8 cellular contexts compared by ENCODE assay signal in genomic region chr17:77388384-77389306, GRCh38.
A peak's percentile ranks its signal among the peaks of the same experiment; 100 is the strongest.
DNase-seq lines count a peak whose midpoint lies in the region; ATAC-seq and TF ChIP-seq lines count a peak whose summit lies in the region.

No MANE protein-coding gene starts in this region.

- TF ChIP-seq POLR2A in upper lobe of left lung (IDR thresholded peaks at IDR 0.05): no peak

- H3K4me1 Mint-ChIP-seq in activated naive CD4-positive, alpha-beta T cell treated with anti-CD3 and anti-CD28 coated beads, Interleukin-2, amount 10 ng/mL, durations not matched to agents 7 days and 5 days: peaks cover 89% of the 10 kb centered on the region
- H3K4me1 Mint-ChIP-seq in brain: peaks cover 88% of the 10 kb centered on the region

- CTCF ChIA-PET in activated naive CD4-positive, alpha-beta T cell treated with anti-CD3 and anti-CD28 coated beads, Interleukin-2, amount 10 ng/mL, durations not matched to agents 7 days and 5 days (lab: Charles Lee): interaction anchor here (0.8 to 6.9 kb wide), 8 partner anchors 12 to 57 kb away, joined by 3 to 38 read pairs (median 8); no protein-coding TSS in a partner anchor

- H3K9me3 ChIP-seq in muscle layer of colon (ENCODE audit: low read length): no peaks in the 10 kb centered on the region
- H3K9me3 ChIP-seq in upper lobe of left lung: no peaks in the 10 kb centered on the region

- no peak for DNase-seq in activated naive CD4-positive, alpha-beta T cell treated with anti-CD3 and anti-CD28 coated beads, Interleukin-2, amount 10 ng/mL, durations not matched to agents 7 days and 5 days
- no peak for DNase-seq in activated naive CD4-positive, alpha-beta T cell treated with anti-CD3 and anti-CD28 coated beads, Interleukin-2, amount 50 U/mL, for 72 hours (ENCODE audit: low spot score in 2 of 2)
- DNase-seq in upper lobe of left lung (no peak), NCI-H524 treated with DMSO at 0.1 percent for 48 hours (lab: John Stamatoyannopoulos, UW) (no peak)

- ATAC-seq in activated naive CD4-positive, alpha-beta T cell treated with anti-CD3 and anti-CD28 coated beads, Interleukin-2, amount 50 U/mL, for 72 hours: no peak
- ATAC-seq in upper lobe of left lung (ENCODE audit: low FRiP score in 2 of 2): no peak
- ATAC-seq in HG02759 (IDR thresholded peaks at IDR 0.05; ENCODE audit: unreplicated experiment): no peak
- no peak for ATAC-seq in GM21576 (IDR thresholded peaks at IDR 0.05; ENCODE audit: unreplicated experiment)

- peak overlapping the region; percentile 4 to 45 for H3K4me3 ChIP-seq in muscle layer of colon (ENCODE audit: low read depth in 1 of 2, low read length in 2 of 2)
- H3K4me3 ChIP-seq in upper lobe of left lung: peak overlapping the region in 1 of 4 donors; percentile 28

- H3K27ac ChIP-seq in muscle layer of colon (ENCODE audit: low read depth, low read length) (peak overlapping the region; percentile 93), upper lobe of left lung (peak overlapping the region; percentile 76 to 91 (median 86))

- H3K27me3 ChIP-seq in muscle layer of colon (ENCODE audit: control insufficient read depth in 1 of 2, insufficient read depth in 2 of 2, low read length in 2 of 2) (no peaks in the 10 kb centered on the region), upper lobe of left lung (no peaks in the 10 kb centered on the region)

- peaks cover 52% of the 10 kb centered on the region for H3K36me3 Mint-ChIP-seq in activated naive CD4-positive, alpha-beta T cell treated with anti-CD3 and anti-CD28 coated beads, Interleukin-2, amount 10 ng/mL, durations not matched to agents 7 days and 5 days
- H3K36me3 Mint-ChIP-seq in activated naive CD4-positive, alpha-beta T cell treated with anti-CD3 and anti-CD28 coated beads, Interleukin-2, amount 50 U/mL, for 72 hours: no peaks in the 10 kb centered on the region
- peaks cover 3% of the 10 kb centered on the region for H3K36me3 Mint-ChIP-seq in brain

- TF ChIP-seq CTCF in brain (conservative IDR thresholded peaks at IDR 0.05): no peak
- TF ChIP-seq CTCF in upper lobe of left lung (IDR thresholded peaks at IDR 0.05): no peak

- WGBS in upper lobe of left lung, 2 donors: 51 to 61% methylated on average over 23 to 29 of the region's 29 CpGs

- no peaks in the 10 kb centered on the region for H3K27me3 Mint-ChIP-seq in activated naive CD4-positive, alpha-beta T cell treated with anti-CD3 and anti-CD28 coated beads, Interleukin-2, amount 10 ng/mL, durations not matched to agents 7 days and 5 days
- peaks cover 4% of the 10 kb centered on the region for H3K27me3 Mint-ChIP-seq in brain

- H3K4me1 ChIP-seq in muscle layer of colon (ENCODE audit: insufficient read depth, low read length) (peaks cover 91% of the 10 kb centered on the region), upper lobe of left lung (peaks cover 92 to 95% (median 95%) of the 10 kb centered on the region in 4 donors)

- TF ChIP-seq EP300 in upper lobe of left lung (IDR thresholded peaks at IDR 0.05): no peak

- H3K9me3 Mint-ChIP-seq in activated naive CD4-positive, alpha-beta T cell treated with anti-CD3 and anti-CD28 coated beads, Interleukin-2, amount 10 ng/mL, durations not matched to agents 7 days and 5 days: no peaks in the 10 kb centered on the region
- no peaks in the 10 kb centered on the region for H3K9me3 Mint-ChIP-seq in activated naive CD4-positive, alpha-beta T cell treated with anti-CD3 and anti-CD28 coated beads, Interleukin-2, amount 50 U/mL, for 72 hours
- H3K9me3 Mint-ChIP-seq in brain: no peaks in the 10 kb centered on the region

- H3K36me3 ChIP-seq in muscle layer of colon (ENCODE audit: insufficient read depth, low read length): no peaks in the 10 kb centered on the region
- no peaks in the 10 kb centered on the region for H3K36me3 ChIP-seq in upper lobe of left lung

- H3K9ac ChIP-seq in muscle layer of colon (ENCODE audit: low read length): peak overlapping the region; percentile 65

- H3K4me3 Mint-ChIP-seq in activated naive CD4-positive, alpha-beta T cell treated with anti-CD3 and anti-CD28 coated beads, Interleukin-2, amount 10 ng/mL, durations not matched to agents 7 days and 5 days: peak overlapping the region; percentile 79
- H3K4me3 Mint-ChIP-seq in brain: peak overlapping the region in 4 of 5 experiments; percentile 24 to 58 (median 40)

- peak overlapping the region; percentile 95 for H3K27ac Mint-ChIP-seq in activated naive CD4-positive, alpha-beta T cell treated with anti-CD3 and anti-CD28 coated beads, Interleukin-2, amount 10 ng/mL, durations not matched to agents 7 days and 5 days
- H3K27ac Mint-ChIP-seq in activated naive CD4-positive, alpha-beta T cell treated with anti-CD3 and anti-CD28 coated beads, Interleukin-2, amount 50 U/mL, for 72 hours: peak overlapping the region in 1 of 2 donors; percentile 85
- peak overlapping the region; percentile 54 to 92 (median 76) for H3K27ac Mint-ChIP-seq in brain
